In genomic region chr3:42662037-42662812, GRCh38 we compare ENCODE assay signal across 22 cellular contexts. TPM values are rescaled to one million over a fixed set of nuclear protein-coding genes. Genes with fewer than 3 reads are reported as not detected.
"Had no signal": no experiment of that assay in that cellular context is flagged by ENCODE, and none has a peak within 500 bp of the region (broad histone marks: within the 10 kb centered on the region; RNA-seq: fewer than 3 reads in every experiment).

No MANE protein-coding gene starts in this region.

- H3K36me3 Mint-ChIP-seq: activated naive CD8-positive, alpha-beta T cell treated with anti-CD3 and anti-CD28 coated beads, Interleukin-2, amount 10 ng/mL, durations not matched to agents 7 days and 5 days; brain had no signal

- H3K4me3 ChIP-seq: heart right ventricle, pancreas had no signal

- H3K27me3 Mint-ChIP-seq: activated naive CD8-positive, alpha-beta T cell treated with anti-CD3 and anti-CD28 coated beads, Interleukin-2, amount 10 ng/mL, durations not matched to agents 7 days and 5 days; brain had no signal

- H3K27ac ChIP-seq: epithelial cell of prostate, pancreas, WERI-Rb-1 had no signal

- FAIRE-seq: pancreas had no signal

- DNase-seq: activated CD4-positive, alpha-beta T cell treated with anti-CD3 and anti-CD28 coated beads, Interleukin-2, amount 50 U/mL, for 48 hours; activated naive CD4-positive, alpha-beta T cell; activated naive CD8-positive, alpha-beta T cell treated with anti-CD3 and anti-CD28 coated beads, Interleukin-2, amount 10 ng/mL, durations not matched to agents 7 days and 5 days; effector memory CD8-positive, alpha-beta T cell; foreskin melanocyte; heart right ventricle; mammary epithelial cell; stimulated activated CD4-positive, alpha-beta T cell treated with anti-CD3 and anti-CD28 coated beads, Interleukin-15, amount 100 ng/mL, for 24 hours; stimulated activated CD4-positive, alpha-beta T cell treated with anti-CD3 and anti-CD28 coated beads, Interleukin-4, amount 100 ng/mL, for 1 hour; stimulated activated naive CD4-positive, alpha-beta T cell; trophoblast cell; WERI-Rb-1 had no signal

- H3K9me3 Mint-ChIP-seq: activated naive CD8-positive, alpha-beta T cell treated with anti-CD3 and anti-CD28 coated beads, Interleukin-2, amount 10 ng/mL, durations not matched to agents 7 days and 5 days; brain; central memory CD8-positive, alpha-beta T cell; dendritic cell treated with granulocyte-macrophage colony-stimulating factor and Interleukin-4, amounts not matched to agents 40 ng/mL and 50 ng/mL, for 4 days; effector memory CD8-positive, alpha-beta T cell; neural crest cell; T-helper 1 cell treated with Interleukin-12 subunit alpha and Interleukin-12 subunit beta and Interleukin-4 antibody, amounts not matched to agents 30 μg/mL and 1 μg/mL, for 36 hours had no signal

- H3K9me3 ChIP-seq: heart right ventricle, pancreas had no signal

- H3K36me3 ChIP-seq: WERI-Rb-1 had no signal

- H3K27ac Mint-ChIP-seq: activated naive CD8-positive, alpha-beta T cell treated with anti-CD3 and anti-CD28 coated beads, Interleukin-2, amount 10 ng/mL, durations not matched to agents 7 days and 5 days; dendritic cell treated with granulocyte-macrophage colony-stimulating factor and Interleukin-4, amounts not matched to agents 40 ng/mL and 50 ng/mL, for 4 days; T-helper 1 cell treated with Interleukin-12 subunit alpha and Interleukin-12 subunit beta and Interleukin-4 antibody, amounts not matched to agents 30 μg/mL and 1 μg/mL, for 36 hours had no signal

- H3K4me1 ChIP-seq: pancreas had no signal

- H3K4me1 Mint-ChIP-seq: activated naive CD8-positive, alpha-beta T cell treated with anti-CD3 and anti-CD28 coated beads, Interleukin-2, amount 10 ng/mL, durations not matched to agents 7 days and 5 days; neural crest cell had no signal

- H3K4me3 Mint-ChIP-seq: activated naive CD8-positive, alpha-beta T cell treated with anti-CD3 and anti-CD28 coated beads, Interleukin-2, amount 10 ng/mL, durations not matched to agents 7 days and 5 days; brain; central memory CD8-positive, alpha-beta T cell; dendritic cell treated with granulocyte-macrophage colony-stimulating factor and Interleukin-4, amounts not matched to agents 40 ng/mL and 50 ng/mL, for 4 days; effector memory CD8-positive, alpha-beta T cell; neural crest cell; T-helper 1 cell treated with Interleukin-12 subunit alpha and Interleukin-12 subunit beta and Interleukin-4 antibody, amounts not matched to agents 30 μg/mL and 1 μg/mL, for 36 hours had no signal

- H3K27me3 ChIP-seq: heart right ventricle, pancreas had no signal

RNA-seq across cellular contexts. Expression of gene KLHL40, which starts 23.1 kb away (rescaled TPM):
- total RNA-seq: activated naive CD8-positive, alpha-beta T cell treated with anti-CD3 and anti-CD28 coated beads, Interleukin-2, amount 10 ng/mL, durations not matched to agents 7 days and 5 days; fibroblast of lung; mammary epithelial cell; neural crest cell; pancreas; renal cortical epithelial cell; subcutaneous adipose tissue had no signal
- polyA plus RNA-seq: fibroblast of lung, mammary epithelial cell had no signal

RNA-seq across cellular contexts. Expression of gene HHATL, which starts 40.4 kb away (rescaled TPM):
- total RNA-seq: activated naive CD8-positive, alpha-beta T cell treated with anti-CD3 and anti-CD28 coated beads, Interleukin-2, amount 10 ng/mL, durations not matched to agents 7 days and 5 days; fibroblast of lung; mammary epithelial cell; neural crest cell; renal cortical epithelial cell had no signal
- polyA plus RNA-seq: fibroblast of lung, mammary epithelial cell had no signal
